24 cellular contexts compared by ENCODE assay signal in genomic region chr5:39009981-39010380, GRCh38.
"Had no signal": no experiment of that assay in that cellular context is flagged by ENCODE, and none has a peak within 500 bp of the region (broad histone marks: within the 10 kb centered on the region; RNA-seq: fewer than 3 reads in every experiment).

No MANE protein-coding gene starts in this region.

- H3K36me3 ChIP-seq: thyroid gland had no signal

- H3K4me3 Mint-ChIP-seq: effector memory CD8-positive, alpha-beta T cell; immature natural killer cell; memory B cell; mesothelial cell of epicardium; stimulated activated naive CD8-positive, alpha-beta T cell treated with anti-CD3 and anti-CD28 coated beads, Interleukin-15, amount 100 ng/mL, for 72 hours had no signal

- H3K4me1 ChIP-seq: pancreas, thyroid gland had no signal

- H3K4me1 Mint-ChIP-seq: mesothelial cell of epicardium had no signal

- H3K4me3 ChIP-seq: lung, mucosa of descending colon, pancreas, smooth muscle cell, thyroid gland, vagina had no signal

- H3K9me3 ChIP-seq: pancreas, thyroid gland, vagina had no signal

- H3K27ac Mint-ChIP-seq: effector memory CD8-positive, alpha-beta T cell; memory B cell; mesothelial cell of epicardium; stimulated activated naive CD8-positive, alpha-beta T cell treated with anti-CD3 and anti-CD28 coated beads, Interleukin-15, amount 100 ng/mL, for 72 hours had no signal

- H3K4me2 ChIP-seq: smooth muscle cell had no signal

- H3K27me3 ChIP-seq: pancreas, thyroid gland, vagina had no signal

- H3K27ac ChIP-seq: pancreas, thyroid gland, vagina had no signal

- H3K27me3 Mint-ChIP-seq: effector memory CD8-positive, alpha-beta T cell; memory B cell; naive B cell; stimulated activated naive CD8-positive, alpha-beta T cell treated with anti-CD3 and anti-CD28 coated beads, Interleukin-15, amount 100 ng/mL, for 72 hours had no signal

- DNase-seq: cortex of kidney; effector memory CD8-positive, alpha-beta T cell; hypothalamus; immature natural killer cell; islet precursor cell; kidney glomerular epithelial cell; left ventricle myocardium superior; mucosa of descending colon; naive B cell; pancreas; stimulated activated CD4-positive, alpha-beta T cell treated with anti-CD3 and anti-CD28 coated beads, Interleukin-12 subunit alpha, Interleukin-12 subunit beta, amount 100 ng/mL, for 4 hours; stimulated activated CD4-positive, alpha-beta T cell treated with anti-CD3 and anti-CD28 coated beads, Interleukin-1b, Interleukin-23, amount 100 ng/mL, for 48 hours; stimulated activated CD4-positive, alpha-beta T cell treated with anti-CD3 and anti-CD28 coated beads, Interleukin-4, amount 100 ng/mL, for 1 hour; stimulated activated CD8-positive, alpha-beta memory T cell treated with anti-CD3 and anti-CD28 coated beads, Interleukin-4, amount 100 ng/mL, for 48 hours; stimulated activated naive CD4-positive, alpha-beta T cell; stimulated activated naive CD8-positive, alpha-beta T cell treated with anti-CD3 and anti-CD28 coated beads, Interleukin-15, amount 100 ng/mL, for 72 hours; thyroid gland; trophoblast cell had no signal

- ATAC-seq: effector memory CD8-positive, alpha-beta T cell; left ventricle myocardium superior; mucosa of descending colon; pancreas; sciatic nerve; stimulated activated naive CD8-positive, alpha-beta T cell treated with anti-CD3 and anti-CD28 coated beads, Interleukin-15, amount 100 ng/mL, for 72 hours had no signal
